8 cellular contexts compared by ENCODE assay signal in the genomic region with DNA sequence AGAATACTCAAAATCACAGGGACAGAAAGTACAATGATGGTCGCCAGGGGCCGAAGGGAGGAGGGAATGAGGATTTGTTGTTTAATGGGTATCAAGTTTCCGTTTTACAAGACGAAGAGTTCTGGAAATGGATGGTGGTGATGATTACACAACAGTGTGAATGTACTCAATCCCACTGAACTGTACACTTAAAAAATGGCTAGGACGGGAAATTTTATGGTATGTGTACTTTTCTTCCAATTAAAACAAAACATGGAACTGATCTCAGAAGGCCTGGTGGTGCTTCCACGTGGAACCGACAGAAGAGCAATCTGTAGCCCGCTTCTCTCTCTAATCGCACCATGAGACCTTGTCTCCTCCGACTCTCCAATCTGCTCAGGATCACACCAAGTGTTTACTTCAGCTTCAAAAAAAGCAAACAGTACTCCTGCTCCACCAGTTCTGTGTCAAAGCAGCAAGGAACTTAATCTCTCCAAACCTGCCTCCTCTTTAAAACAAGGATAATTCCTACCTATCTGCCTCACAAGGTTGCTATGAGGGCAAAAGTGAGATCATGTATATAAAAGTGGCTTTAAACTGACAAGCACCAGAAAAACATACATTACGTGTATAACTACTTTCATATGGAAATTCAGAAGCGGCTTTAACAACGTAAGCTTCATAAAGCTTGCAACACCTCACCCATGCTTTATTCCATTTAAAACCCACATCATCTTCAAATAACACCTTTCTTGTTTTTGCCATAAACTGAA. TPM values are rescaled to one million over a fixed set of nuclear protein-coding genes. Genes with fewer than 3 reads are reported as not detected.
DNase-seq lines count a peak whose midpoint lies in the region; ATAC-seq and TF ChIP-seq lines count a peak whose summit lies in the region.

No MANE protein-coding gene starts in this region.

- H3K4me1 ChIP-seq in BLaER1 treated with 17β-estradiol and CSF1 and Interleukin-3, amounts not matched to agents 10 nM and 100 nM: peaks cover 19 to 38% (median 26%) of the 10 kb centered on the region in 10 experiments
- H3K4me1 ChIP-seq in esophagus muscularis mucosa: peaks cover 9 to 55% (median 54%) of the 10 kb centered on the region in 4 donors

- peak overlapping the region in 10 of 11 experiments; percentile 92 to 99 (median 98); a peak in 19 of 22 replicates for H3K27ac ChIP-seq in BLaER1 treated with 17β-estradiol and CSF1 and Interleukin-3, amounts not matched to agents 10 nM and 100 nM
- peak overlapping the region; percentile 97 to 99 (median 99) for H3K27ac ChIP-seq in esophagus muscularis mucosa (replicated peaks in 1 of 4)

- H3K27ac Mint-ChIP-seq in HFFc6 (peak overlapping the region; percentile 86), progenitor cell of endocrine pancreas (peak overlapping the region; percentile 90)

- H3K27me3 ChIP-seq in BLaER1 treated with 17β-estradiol and CSF1 and Interleukin-3, amounts not matched to agents 10 nM and 100 nM: no peaks in the 10 kb centered on the region
- no peaks in the 10 kb centered on the region for H3K27me3 ChIP-seq in esophagus muscularis mucosa

- no peaks in the 10 kb centered on the region for H3K9me3 Mint-ChIP-seq in HFFc6
- H3K9me3 Mint-ChIP-seq in progenitor cell of endocrine pancreas (ENCODE audit: low read depth): no peaks in the 10 kb centered on the region

- H3K4me3 Mint-ChIP-seq in HFFc6 (peak overlapping the region; percentile 87), progenitor cell of endocrine pancreas (ENCODE audit: low read depth) (peak overlapping the region; percentile 86)

- H3K4me2 ChIP-seq in BLaER1 treated with 17β-estradiol and CSF1 and Interleukin-3, amounts not matched to agents 10 nM and 100 nM: peak overlapping the region; percentile 73 to 89 (median 85)

- H3K36me3 Mint-ChIP-seq in HFFc6 (ENCODE audit: low read depth) (peaks cover 7% of the 10 kb centered on the region; the same call in 1 of the 2 replicates), progenitor cell of endocrine pancreas (ENCODE audit: insufficient read depth) (no peaks in the 10 kb centered on the region)

- TF ChIP-seq EP300 in esophagus muscularis mucosa (IDR thresholded peaks at IDR 0.05): no peak

- TF ChIP-seq CTCF in HFFc6 (IDR thresholded peaks at IDR 0.05) (no peak), esophagus muscularis mucosa (IDR thresholded peaks at IDR 0.05) (no peak), progenitor cell of endocrine pancreas (IDR thresholded peaks at IDR 0.05; ENCODE audit: unreplicated experiment) (no peak)

- H3K4me1 Mint-ChIP-seq in HFFc6 (ENCODE audit: low read depth): peaks cover 41% of the 10 kb centered on the region
- peaks cover 13% of the 10 kb centered on the region for H3K4me1 Mint-ChIP-seq in progenitor cell of endocrine pancreas (ENCODE audit: low read depth)

- WGBS in esophagus muscularis mucosa: 42% methylated on average over 13 of the region's 13 CpGs

- peaks cover 0 to 19% (median 7%) of the 10 kb centered on the region in 11 experiments; a peak in 5 of 22 replicates for H3K36me3 ChIP-seq in BLaER1 treated with 17β-estradiol and CSF1 and Interleukin-3, amounts not matched to agents 10 nM and 100 nM
- no peaks in the 10 kb centered on the region for H3K36me3 ChIP-seq in esophagus muscularis mucosa

- intact Hi-C loops in esophagus muscularis mucosa (cut with DNase I): loop anchor here (5.0 kb wide), 1 partner anchor 45 kb away; the partner anchor contains the start of gene ZNF483

- ATAC-seq in GM21619 (IDR thresholded peaks at IDR 0.05; ENCODE audit: unreplicated experiment) (no peak), HG02588 (IDR thresholded peaks at IDR 0.05; ENCODE audit: unreplicated experiment) (no peak)

- peaks cover 0 to 9% (median 0%) of the 10 kb centered on the region in 11 experiments; a peak in 3 of 22 replicates for H3K9me3 ChIP-seq in BLaER1 treated with 17β-estradiol and CSF1 and Interleukin-3, amounts not matched to agents 10 nM and 100 nM (replicated peaks in 1 of 11)
- H3K9me3 ChIP-seq in esophagus muscularis mucosa: no peaks in the 10 kb centered on the region

- H4K20me1 ChIP-seq in BLaER1 treated with 17β-estradiol and CSF1 and Interleukin-3, amounts not matched to agents 10 nM and 100 nM: peaks cover 29 to 61% (median 57%) of the 10 kb centered on the region in 11 experiments

- peak overlapping the region; percentile 84 to 98 (median 94) for H3K4me3 ChIP-seq in BLaER1 treated with 17β-estradiol and CSF1 and Interleukin-3, amounts not matched to agents 10 nM and 100 nM
- H3K4me3 ChIP-seq in esophagus muscularis mucosa: peak overlapping the region; percentile 86 to 99 (median 93)

- peak; percentile 31 for DNase-seq in HFFc6
- peak; percentile 17 for DNase-seq in SK-N-DZ (ENCODE audit: low spot score)
- no peak for DNase-seq in esophagus muscularis mucosa (ENCODE audit: extremely low spot score)
- DNase-seq in progenitor cell of endocrine pancreas (ENCODE audit: low spot score, unreplicated experiment): no peak
- DNase-seq in HPDE6-E6E7 (ENCODE audit: extremely low spot score): no peak

- H3K27me3 Mint-ChIP-seq in HFFc6 (ENCODE audit: insufficient read depth) (no peaks in the 10 kb centered on the region; the same call in 1 of the 2 replicates), progenitor cell of endocrine pancreas (no peaks in the 10 kb centered on the region)

- H3K9ac ChIP-seq in BLaER1 treated with 17β-estradiol and CSF1 and Interleukin-3, amounts not matched to agents 10 nM and 100 nM: peak overlapping the region; percentile 93 to 100 (median 98)

- no peak for TF ChIP-seq POLR2A in esophagus muscularis mucosa (IDR thresholded peaks at IDR 0.05; ENCODE audit: low read depth)

RNA-seq across cellular contexts. Expression of gene ECPAS, which starts 2.1 kb away (rescaled TPM):
- 10 to 100 TPM; 69.8 to 87.7 (median 77.6) TPM for total RNA-seq in HFFc6 (2021; fragmentation: NEBNext Ultra II Directional; extraction: Animal tissue kit (Norgen Biotek cat#: 25700))
- 24.8 and 30.0 TPM in 2 replicates for polyA plus RNA-seq in SK-N-DZ (2014; cell fraction: cytosol; rRNA removed)
- polyA plus RNA-seq in SK-N-DZ (2014; cell fraction: nucleus; rRNA removed): 35.5 and 46.4 TPM in 2 replicates
- total RNA-seq in esophagus muscularis mucosa: 10 to 100 TPM; 72.9 to 89.3 (median 80.6) TPM
- 116 and 117 TPM in 2 replicates for total RNA-seq in progenitor cell of endocrine pancreas

RNA-seq across cellular contexts. Expression of gene ZNF483, which starts 42.9 kb away (rescaled TPM):
- total RNA-seq in HFFc6 (2021; fragmentation: NEBNext Ultra II Directional; extraction: Animal tissue kit (Norgen Biotek cat#: 25700)): under 1 TPM; 0.33 to 0.94 (median 0.84) TPM
- 1.7 and 3.1 TPM in 2 replicates for polyA plus RNA-seq in SK-N-DZ (2014; cell fraction: cytosol; rRNA removed)
- polyA plus RNA-seq in SK-N-DZ (2014; cell fraction: nucleus; rRNA removed): 4.0 and 4.5 TPM in 2 replicates
- total RNA-seq in esophagus muscularis mucosa (10 to 100 TPM; 11.0 to 15.0 (median 14.5) TPM), progenitor cell of endocrine pancreas (20.3 and 21.7 TPM in 2 replicates)

Comparison
In these comparisons a context has a peak if more than half of its experiments do, and no peak if none do; other contexts are left out.
1. DNase-seq: peak in HFFc6 (single experiment) and SK-N-DZ (single experiment); none in esophagus muscularis mucosa (single experiment), progenitor cell of endocrine pancreas (single experiment) and HPDE6-E6E7 (single experiment).
2. RNA of gene ZNF483, which starts 42.9 kb away (total RNA-seq): 20.3 to 21.7 TPM in progenitor cell of endocrine pancreas and 11.0 to 15.0 TPM in esophagus muscularis mucosa; 0.33 to 0.94 TPM in HFFc6; every median in the first group is over 4 times any median in the second.